ENCODE assay signal across 15 cellular contexts in the genomic region with DNA sequence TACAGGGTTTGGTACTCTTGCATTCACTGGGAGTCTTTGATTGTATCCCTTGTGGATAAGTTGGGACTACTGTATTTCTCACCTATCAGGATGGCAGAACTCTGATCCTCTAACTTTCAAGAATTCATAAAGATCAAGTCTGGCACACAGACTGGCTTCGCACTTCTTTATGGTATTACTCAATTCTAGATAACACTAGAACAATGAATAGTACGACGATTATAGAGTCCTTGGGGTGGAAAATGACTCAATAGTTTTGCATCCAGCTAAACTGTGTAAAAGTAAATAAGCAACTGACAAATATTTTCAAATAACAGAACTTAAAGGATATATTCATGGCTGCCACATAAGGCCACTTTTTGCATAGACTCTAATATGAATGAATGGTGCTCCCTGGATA.
DNase-seq lines count a peak whose midpoint lies in the region; ATAC-seq, FAIRE-seq and TF ChIP-seq lines count a peak whose summit lies in the region.
"Had no signal": no experiment of that assay in that cellular context is flagged by ENCODE, and none has a peak within 500 bp of the region (broad histone marks: within the 10 kb centered on the region; RNA-seq: fewer than 3 reads in every experiment).

No MANE protein-coding gene starts in this region.

- ATAC-seq in GM18520 (IDR thresholded peaks at IDR 0.05; ENCODE audit: unreplicated experiment), result peak; percentile 43
- ATAC-seq in GM18868 (IDR thresholded peaks at IDR 0.05; ENCODE audit: unreplicated experiment), result peak; percentile 23
- peak; percentile 24; the same call in 1 of the 3 replicates for ATAC-seq in GM12878
- no peak for ATAC-seq in HepG2
- ATAC-seq: A549; CD8-positive, alpha-beta T cell; GM23338 had no signal

- BruUV-seq in GM12878 (replicated peaks; lab: Mats Ljungman, UMichigan) (no TSS peak), HepG2 (replicated peaks; lab: Mats Ljungman, UMichigan) (no TSS peak)

- POLR2A ChIA-PET in GM12878 (lab: Charles Lee) (no interaction called here), HepG2 (lab: Yijun Ruan, JAX) (no interaction called here)

- CTCF ChIA-PET in GM12878 (lab: Yijun Ruan, JAX), result no interaction called here
- CTCF ChIA-PET in HepG2 (lab: Yijun Ruan, JAX; ENCODE audit: low intra/inter-chr PET ratio, low total read pairs), result no interaction called here

- SMC1A ChIA-PET in GM12878 (lab: Charles Lee; ENCODE audit: uncharacterized antibody, unreplicated experiment), result no interaction called here

- H4K20me1 ChIP-seq in GM12878 (ENCODE audit: control insufficient read depth, insufficient read depth) (no peaks in the 10 kb centered on the region), HepG2 (ENCODE audit: insufficient read depth, low read length) (no peaks in the 10 kb centered on the region)

- no peaks in the 10 kb centered on the region for H3K4me1 ChIP-seq in GM12878 (ENCODE audit: control insufficient read depth, insufficient read depth, low read length)
- no peaks in the 10 kb centered on the region for H3K4me1 ChIP-seq in effector memory CD4-positive, alpha-beta T cell (ENCODE audit: control insufficient read depth, insufficient read depth, low read length, poor library complexity, severe bottlenecking)
- no peaks in the 10 kb centered on the region for H3K4me1 ChIP-seq in HepG2 (ENCODE audit: insufficient read depth, low read length)
- H3K4me1 ChIP-seq: A549 had no signal

- no peak overlapping the region for H3K4me3 ChIP-seq in GM12878
- H3K4me3 ChIP-seq in effector memory CD4-positive, alpha-beta T cell (ENCODE audit: insufficient read depth, low read depth, low read length, poor library complexity, severe bottlenecking), result no peak overlapping the region
- no peak overlapping the region for H3K4me3 ChIP-seq in HepG2 (replicated peaks in 1 of 3; ENCODE audit: insufficient read depth in 1 of 3, low read depth in 2 of 3, low read length in 3 of 3)
- H3K4me3 ChIP-seq: A549, GM23338 had no signal

- in situ Hi-C loops in GM12878 (cut with MboI) (no loop called here), HepG2 (cut with HindIII; ENCODE audit: extremely low pct_ligation_motif_present, low pct_unique_long_range_greater_than_20kb) (no loop called here)

- intact Hi-C loops in GM12878 (cut with micrococcal nuclease; ENCODE audit: unreplicated experiment), result no loop called here
- intact Hi-C loops in HepG2 (cut with micrococcal nuclease; ENCODE audit: unreplicated experiment), result no loop called here

- RAD21 ChIA-PET in GM12878 (lab: Charles Lee; ENCODE audit: unreplicated experiment), result no interaction called here

- FAIRE-seq in GM12878 (lab: Jason Lieb, UNC), result no peak
- no peak for FAIRE-seq in HepG2 (lab: Jason Lieb, UNC)
- FAIRE-seq: A549, GM18507 had no signal

- no peak overlapping the region for H3K4me2 ChIP-seq in GM12878 (ENCODE audit: control insufficient read depth, insufficient read depth)
- no peak overlapping the region for H3K4me2 ChIP-seq in HepG2 (ENCODE audit: low read depth, low read length)
- H3K4me2 ChIP-seq: A549, GM23338 had no signal

- H3K9ac ChIP-seq in GM12878 (ENCODE audit: control insufficient read depth, insufficient read depth, low read length) (no peak overlapping the region), HepG2 (ENCODE audit: insufficient read depth, low read depth, low read length) (no peak overlapping the region)

- TF ChIP-seq RAD21 in GM12878 (IDR thresholded peaks at IDR 0.05; ENCODE audit: insufficient read depth, low read depth, low read length) (no peak), HepG2 (CRISPR knock-in tag; IDR thresholded peaks at IDR 0.05) (no peak)

- no peaks in the 10 kb centered on the region for H3K36me3 ChIP-seq in GM12878 (ENCODE audit: control insufficient read depth in 2 of 2, insufficient read depth in 2 of 2, low read length in 1 of 2)
- no peaks in the 10 kb centered on the region for H3K36me3 ChIP-seq in effector memory CD4-positive, alpha-beta T cell (ENCODE audit: control insufficient read depth, insufficient read depth, low read length)
- H3K36me3 ChIP-seq in HepG2 (replicated peaks in 1 of 2; ENCODE audit: control insufficient read depth in 1 of 2, insufficient read depth in 2 of 2, low read length in 2 of 2), result no peaks in the 10 kb centered on the region

- TF ChIP-seq EP300 in GM12878 (IDR thresholded peaks at IDR 0.05; ENCODE audit: borderline replicate concordance in 1 of 2, control insufficient read depth in 1 of 2, low read depth in 2 of 2, low read length in 2 of 2), result no peak
- no peak for TF ChIP-seq EP300 in HepG2 (IDR thresholded peaks at IDR 0.05; ENCODE audit: low read depth in 2 of 2, low read length in 2 of 2)
- TF ChIP-seq EP300 in HepG2 (CRISPR knock-in tag; IDR thresholded peaks at IDR 0.05; ENCODE audit: borderline replicate concordance), result no peak

- peak; percentile 4 for DNase-seq in NCI-H460 (ENCODE audit: extremely low read depth, low read depth)
- no peak for DNase-seq in GM12878 (ENCODE audit: low read depth, low spot score)
- DNase-seq in effector memory CD4-positive, alpha-beta T cell, result no peak
- DNase-seq in D341Med (ENCODE audit: low spot score), result no peak
- DNase-seq in HepG2 (ENCODE audit: low spot score), result no peak
- DNase-seq in DMS 273 (lab: John Stamatoyannopoulos, UW; ENCODE audit: unreplicated experiment), result no peak
- DNase-seq: CD8-positive, alpha-beta T cell; COR-L47; DMS53; H9 had no signal

- H3K9me3 ChIP-seq in GM12878 (replicated peaks; ENCODE audit: control insufficient read depth, insufficient read depth, low read length) (no peaks in the 10 kb centered on the region), HepG2 (ENCODE audit: low read length) (no peaks in the 10 kb centered on the region)
- H3K9me3 ChIP-seq in effector memory CD4-positive, alpha-beta T cell (ENCODE audit: control insufficient read depth, low read length), result no peaks in the 10 kb centered on the region
- H3K9me3 ChIP-seq: A549 had no signal

- no peak overlapping the region for H2AFZ ChIP-seq in GM12878 (ENCODE audit: control insufficient read depth, low read depth, low read length)
- H2AFZ ChIP-seq in HepG2 (ENCODE audit: low read length), result no peak overlapping the region
- H2AFZ ChIP-seq: GM23338 had no signal

- H3K27ac ChIP-seq in GM12878 (ENCODE audit: control insufficient read depth, insufficient read depth) (no peak overlapping the region), HepG2 (ENCODE audit: extremely low read length, insufficient read depth, low read length) (no peak overlapping the region)
- H3K27ac ChIP-seq in effector memory CD4-positive, alpha-beta T cell (ENCODE audit: insufficient read depth, low read length, poor library complexity, severe bottlenecking), result no peak overlapping the region
- H3K27ac ChIP-seq: A549 had no signal

- TF ChIP-seq POLR2A in GM12878 (IDR thresholded peaks at IDR 0.05; ENCODE audit: low read depth, low read length) (no peak), HepG2 (IDR thresholded peaks at IDR 0.05; ENCODE audit: insufficient read depth in 1 of 2, low read depth in 2 of 2, low read length in 2 of 2) (no peak)

- H3K27me3 ChIP-seq in GM12878 (replicated peaks in 1 of 2; ENCODE audit: control insufficient read depth in 2 of 2, insufficient read depth in 2 of 2, low read length in 1 of 2), result no peaks in the 10 kb centered on the region
- H3K27me3 ChIP-seq in effector memory CD4-positive, alpha-beta T cell (replicated peaks; ENCODE audit: control insufficient read depth, insufficient read depth, low read length, poor library complexity, severe bottlenecking), result no peaks in the 10 kb centered on the region
- H3K27me3 ChIP-seq in HepG2 (ENCODE audit: control insufficient read depth in 1 of 2, insufficient read depth in 2 of 2, low read length in 2 of 2), result no peaks in the 10 kb centered on the region

- TF ChIP-seq CTCF in GM12878 (IDR thresholded peaks at IDR 0.05 in 2 of 3, conservative IDR thresholded peaks at IDR 0.05 in 1 of 3; ENCODE audit: control insufficient read depth in 2 of 3, extremely low read depth in 1 of 3, insufficient read depth in 1 of 3, low read depth in 3 of 3, low read length in 3 of 3) (no peak), HepG2 (CRISPR knock-in tag; IDR thresholded peaks at IDR 0.05) (no peak)

- H3K79me2 ChIP-seq in GM12878 (ENCODE audit: control insufficient read depth, insufficient read depth, low read length), result no peaks in the 10 kb centered on the region
- H3K79me2 ChIP-seq in HepG2 (ENCODE audit: insufficient read depth, low read length), result no peaks in the 10 kb centered on the region

- WGBS in GM12878 (ENCODE audit: insufficient coverage, insufficient replicate concordance, low lambda C conversion rate, missing lambda C conversion rate), result 2% methylated on average over 3 of the region's 3 CpGs
- 2% methylated on average over 3 of the region's 3 CpGs for WGBS in HepG2 (ENCODE audit: low lambda C conversion rate)

TF ChIP-seq in GM12878, 131 proteins besides CTCF, POLR2A, EP300 and RAD21 (continues in another document):
- no peak for TF ChIP-seq SMAD1 (IDR thresholded peaks at IDR 0.05; ENCODE audit: low read depth, partially characterized antibody)
- TF ChIP-seq HCFC1 (IDR thresholded peaks at IDR 0.05; ENCODE audit: low read length), result no peak
- no peak for TF ChIP-seq FOS (IDR thresholded peaks at IDR 0.05; ENCODE audit: borderline replicate concordance, extremely low read depth, insufficient read length)

TF ChIP-seq in HepG2, 621 proteins besides CTCF, POLR2A, EP300 and RAD21:
- TF ChIP-seq NFIB (CRISPR knock-in tag; IDR thresholded peaks at IDR 0.05; ENCODE audit: borderline replicate concordance) (no peak), HOXD1 (CRISPR knock-in tag; IDR thresholded peaks at IDR 0.05) (no peak), ZNF772 (CRISPR knock-in tag; IDR thresholded peaks at IDR 0.05) (no peak), SRSF9 (IDR thresholded peaks at IDR 0.05; ENCODE audit: borderline replicate concordance, insufficient read depth, low read depth, low read length, poor library complexity, severe bottlenecking) (no peak), ZNF773 (CRISPR knock-in tag; IDR thresholded peaks at IDR 0.05; ENCODE audit: borderline replicate concordance) (no peak), ZKSCAN5 (CRISPR knock-in tag; IDR thresholded peaks at IDR 0.05) (no peak), NR2F6 (IDR thresholded peaks at IDR 0.05) (no peak), NR2F6 (CRISPR knock-in tag; IDR thresholded peaks at IDR 0.05) (no peak), MYNN (CRISPR knock-in tag; IDR thresholded peaks at IDR 0.05; ENCODE audit: low read depth) (no peak)
